In the genomic region with DNA sequence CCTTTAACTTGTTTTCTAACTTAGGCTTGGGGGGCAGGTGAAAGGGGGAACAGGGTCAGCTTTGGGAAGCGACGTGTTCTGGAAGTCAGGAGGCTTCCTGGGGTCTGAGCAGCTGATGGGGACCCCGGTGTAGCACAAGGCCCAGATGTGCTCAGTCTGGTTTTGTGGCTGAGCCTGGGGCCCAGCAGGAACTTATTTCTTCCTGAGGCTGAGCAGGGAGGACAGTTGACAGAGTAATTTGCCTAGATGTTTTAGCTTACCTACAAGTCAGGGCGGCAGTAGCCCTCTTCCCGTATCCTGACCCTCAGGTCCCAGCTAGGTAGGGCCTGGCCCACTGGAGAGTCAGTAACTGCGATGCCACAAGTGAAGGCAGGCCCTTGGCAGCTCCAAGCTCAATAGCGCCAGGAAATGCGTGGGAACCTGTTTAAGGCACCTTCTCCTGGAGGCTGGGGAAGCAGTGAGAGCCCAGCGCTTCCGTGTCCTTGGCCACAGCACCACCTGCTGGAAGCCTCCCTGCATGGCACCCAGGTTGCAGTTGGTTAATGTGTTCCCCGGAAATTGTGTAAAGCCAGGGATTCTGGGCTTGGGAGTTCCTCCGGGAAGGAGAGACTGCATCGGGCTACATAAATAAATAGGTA, we compare ENCODE assay signal across 8 cellular contexts. TPM values are rescaled to one million over a fixed set of nuclear protein-coding genes. Genes with fewer than 3 reads are reported as not detected.
DNase-seq lines count a peak whose midpoint lies in the region; ATAC-seq and TF ChIP-seq lines count a peak whose summit lies in the region.

No MANE protein-coding gene starts in this region.

- peak overlapping the region; percentile 92 to 100 (median 98) for H3K27ac Mint-ChIP-seq in CD8-positive, alpha-beta memory T cell
- peak overlapping the region; percentile 78 for H3K27ac Mint-ChIP-seq in HFFc6
- H3K27ac Mint-ChIP-seq in chondrocyte (ENCODE audit: unreplicated experiment): peak overlapping the region; percentile 85

- H3K4me1 Mint-ChIP-seq in CD8-positive, alpha-beta memory T cell: peaks cover 74 to 96% (median 94%) of the 10 kb centered on the region in 3 donors
- H3K4me1 Mint-ChIP-seq in HFFc6 (ENCODE audit: low read depth) (peaks cover 33% of the 10 kb centered on the region), chondrocyte (ENCODE audit: low read depth) (peaks cover 36% of the 10 kb centered on the region)

- H3K4me1 ChIP-seq in CD8-positive, alpha-beta memory T cell (ENCODE audit: insufficient read depth, low read length): peaks cover 96% of the 10 kb centered on the region

- no peaks in the 10 kb centered on the region for H3K9me3 ChIP-seq in CD8-positive, alpha-beta memory T cell (ENCODE audit: low read length)

- peak overlapping the region; percentile 88 to 91 (median 90) for H3K4me3 Mint-ChIP-seq in CD8-positive, alpha-beta memory T cell
- peak overlapping the region; percentile 22; the same call in 1 of the 2 replicates for H3K4me3 Mint-ChIP-seq in HFFc6
- H3K4me3 Mint-ChIP-seq in chondrocyte (ENCODE audit: unreplicated experiment): peak overlapping the region; percentile 45

- intact Hi-C loops in left colon (cut with DNase I, micrococcal nuclease): no loop called here

- no peaks in the 10 kb centered on the region for H3K9me3 Mint-ChIP-seq in CD8-positive, alpha-beta memory T cell
- H3K9me3 Mint-ChIP-seq in HFFc6: no peaks in the 10 kb centered on the region
- no peaks in the 10 kb centered on the region for H3K9me3 Mint-ChIP-seq in chondrocyte (ENCODE audit: low read depth)

- POLR2A ChIA-PET in CD8-positive, alpha-beta memory T cell (lab: Charles Lee): interaction anchor here (0.5 to 3.3 kb wide), 12 partner anchors 9 to 336 kb away, joined by 3 to 31 read pairs (median 6); partner anchors contain the start of genes IGFBP4 and SMARCE1

- TF ChIP-seq CTCF in HFFc6 (IDR thresholded peaks at IDR 0.05) (peak; percentile 98), chondrocyte (IDR thresholded peaks at IDR 0.05) (peak; percentile 98)

- peaks cover 66% of the 10 kb centered on the region for H3K36me3 ChIP-seq in CD8-positive, alpha-beta memory T cell (ENCODE audit: insufficient read depth, low read length)

- H3K27me3 Mint-ChIP-seq in CD8-positive, alpha-beta memory T cell: peaks cover 0 to 7% of the 10 kb centered on the region in 2 donors
- H3K27me3 Mint-ChIP-seq in HFFc6 (ENCODE audit: insufficient read depth) (peaks cover 32% of the 10 kb centered on the region), chondrocyte (ENCODE audit: low read depth) (peaks cover 7% of the 10 kb centered on the region)

- peak; percentile 75 to 85 (median 79) for DNase-seq in CD8-positive, alpha-beta memory T cell
- peak; percentile 83 for DNase-seq in HFFc6
- DNase-seq in NCI-H446 treated with DMSO at 0.1 percent for 48 hours (lab: John Stamatoyannopoulos, UW): peak; percentile 52
- DNase-seq in activated CD4-positive, alpha-beta T cell treated with anti-CD3 and anti-CD28 coated beads for 48 hours: peak; percentile 91
- DNase-seq in chondrocyte (ENCODE audit: low spot score): no peak
- peak; percentile 81 to 90 for DNase-seq in left colon
- DNase-seq in stimulated activated CD4-positive, alpha-beta T cell treated with anti-CD3 and anti-CD28 coated beads, Interleukin-15, amount 100 ng/mL, for 48 hours (ENCODE audit: low read depth in 2 of 2): peak; percentile 68 to 78

- peak overlapping the region; percentile 99 for H3K4me3 ChIP-seq in CD8-positive, alpha-beta memory T cell (ENCODE audit: low read length)

- H3K27ac ChIP-seq in CD8-positive, alpha-beta memory T cell (ENCODE audit: low read depth, low read length): peak overlapping the region; percentile 96

- H3K36me3 Mint-ChIP-seq in CD8-positive, alpha-beta memory T cell: peaks cover 0 to 97% (median 13%) of the 10 kb centered on the region in 3 donors
- H3K36me3 Mint-ChIP-seq in HFFc6 (ENCODE audit: low read depth) (no peaks in the 10 kb centered on the region; the same call in 1 of the 2 replicates), chondrocyte (ENCODE audit: low read depth) (no peaks in the 10 kb centered on the region)

- CTCF ChIA-PET in CD8-positive, alpha-beta memory T cell (lab: Charles Lee): interaction anchor here (0.6 to 17.6 kb wide), 51 partner anchors 8 to 251 kb away, joined by 3 to 475 read pairs (median 4); partner anchors contain the start of genes GJD3, IGFBP4, SMARCE1 and TOP2A

- H3K27me3 ChIP-seq in CD8-positive, alpha-beta memory T cell (ENCODE audit: insufficient read depth, low read length, poor library complexity, severe bottlenecking): no peaks in the 10 kb centered on the region

- ATAC-seq in left colon (peak; percentile 95), GM18858 (IDR thresholded peaks at IDR 0.05; ENCODE audit: unreplicated experiment) (no peak)

RNA-seq across cellular contexts. Expression of gene CCR7, which starts 5.2 kb away (rescaled TPM):
- total RNA-seq in CD8-positive, alpha-beta memory T cell: 100 to 1,000 TPM; 152 to 154 TPM
- polyA plus RNA-seq in CD8-positive, alpha-beta memory T cell: 286 TPM
- total RNA-seq in HFFc6 (2021; fragmentation: NEBNext Ultra II Directional; extraction: Animal tissue kit (Norgen Biotek cat#: 25700)): not detected
- total RNA-seq in chondrocyte (not detected in 3 replicates), left colon (under 1 TPM; 0.31 to 0.95 TPM)

RNA-seq across cellular contexts. Expression of gene TNS4, which starts 58.6 kb away (rescaled TPM):
- 1 to 10 TPM; 3.1 TPM for total RNA-seq in CD8-positive, alpha-beta memory T cell
- polyA plus RNA-seq in CD8-positive, alpha-beta memory T cell: 0.41 TPM
- total RNA-seq in HFFc6 (2021; fragmentation: NEBNext Ultra II Directional; extraction: Animal tissue kit (Norgen Biotek cat#: 25700)): under 1 TPM in 1 of 6 experiments, not detected in 5; 0.17 TPM
- total RNA-seq in chondrocyte (0.39 TPM in 1 of 3 replicates, not detected in the others), left colon (10 to 100 TPM in 1 of 2 donors, 1 to 10 TPM in 1; 2.5 to 10.5 TPM)

Comparison
In these comparisons a context has a peak if more than half of its experiments do, and no peak if none do; other contexts are left out.
1. H3K4me3 Mint-ChIP-seq: peak in every context shown above with its lines; median percentile 90 in CD8-positive, alpha-beta memory T cell; 45 in chondrocyte; 22 in HFFc6.
2. RNA of gene CCR7, which starts 5.2 kb away (total RNA-seq): 152 to 154 TPM in CD8-positive, alpha-beta memory T cell; 0.31 to 0.95 TPM in left colon, not detected in HFFc6 and not detected in chondrocyte; every median in the first group is over 10 times any median in the second.
3. Peak in every context shown above with its lines, with median percentiles within 50 percentile points of each other: H3K27ac Mint-ChIP-seq.